ENCODE assay signal across 13 cellular contexts in the genomic region with DNA sequence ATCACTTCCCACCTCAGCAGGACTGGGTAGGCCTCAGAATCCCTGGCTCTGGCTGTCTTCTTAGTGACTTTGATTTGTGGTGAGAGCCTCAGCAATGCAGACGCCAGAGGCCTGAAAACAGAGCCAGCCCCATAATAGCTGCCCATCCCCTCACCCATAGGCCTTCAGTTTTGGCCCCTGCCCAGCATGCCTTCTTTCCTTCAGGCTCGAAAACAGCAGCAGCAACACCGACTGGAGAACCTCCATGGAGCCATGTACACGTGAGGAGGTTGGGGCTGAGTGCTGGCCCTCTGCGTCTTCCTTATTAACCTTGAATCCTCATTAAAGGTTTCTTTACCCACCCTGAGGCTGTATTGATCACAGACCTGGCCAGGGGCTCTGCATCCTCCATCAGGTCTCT. TPM values are rescaled to one million over a fixed set of nuclear protein-coding genes. Genes with fewer than 3 reads are reported as not detected.
DNase-seq lines count a peak whose midpoint lies in the region; ATAC-seq and TF ChIP-seq lines count a peak whose summit lies in the region.
"Had no signal": no experiment of that assay in that cellular context is flagged by ENCODE, and none has a peak within 500 bp of the region (broad histone marks: within the 10 kb centered on the region; RNA-seq: fewer than 3 reads in every experiment).

No MANE protein-coding gene starts in this region.

- H3K27me3 Mint-ChIP-seq in activated naive CD4-positive, alpha-beta T cell treated with anti-CD3 and anti-CD28 coated beads, Interleukin-2, amount 10 ng/mL, durations not matched to agents 7 days and 5 days = peaks cover 3% of the 10 kb centered on the region
- H3K27me3 Mint-ChIP-seq in WTC11 (ENCODE audit: low read depth) (no peaks in the 10 kb centered on the region; the same call in 1 of the 2 replicates), glutamatergic neuron (ENCODE audit: unreplicated experiment) (peaks cover 15% of the 10 kb centered on the region)
- H3K27me3 Mint-ChIP-seq in stimulated activated memory B cell treated with anti-CD40 and anti-IgM and Interleukin-4, amounts not matched to agents 10 μg/mL and 1 μg/mL and 100 μg/mL, for 72 hours = no peaks in the 10 kb centered on the region

- H3K4me3 Mint-ChIP-seq in activated naive CD4-positive, alpha-beta T cell treated with anti-CD3 and anti-CD28 coated beads, Interleukin-2, amount 10 ng/mL, durations not matched to agents 7 days and 5 days = peak overlapping the region; percentile 99
- H3K4me3 Mint-ChIP-seq in WTC11 (peak overlapping the region; percentile 98), glutamatergic neuron (ENCODE audit: unreplicated experiment) (peak overlapping the region; percentile 100)
- H3K4me3 Mint-ChIP-seq in stimulated activated memory B cell treated with anti-CD40 and anti-IgM and Interleukin-4, amounts not matched to agents 10 μg/mL and 1 μg/mL and 100 μg/mL, for 72 hours = peak overlapping the region; percentile 100

- H3K9me3 Mint-ChIP-seq in activated naive CD4-positive, alpha-beta T cell treated with anti-CD3 and anti-CD28 coated beads, Interleukin-2, amount 10 ng/mL, durations not matched to agents 7 days and 5 days = no peaks in the 10 kb centered on the region
- no peaks in the 10 kb centered on the region for H3K9me3 Mint-ChIP-seq in WTC11
- peaks cover 7% of the 10 kb centered on the region for H3K9me3 Mint-ChIP-seq in glutamatergic neuron (ENCODE audit: unreplicated experiment)
- H3K9me3 Mint-ChIP-seq in stimulated activated memory B cell treated with anti-CD40 and anti-IgM and Interleukin-4, amounts not matched to agents 10 μg/mL and 1 μg/mL and 100 μg/mL, for 72 hours = no peaks in the 10 kb centered on the region

- CTCF ChIA-PET in activated naive CD4-positive, alpha-beta T cell treated with anti-CD3 and anti-CD28 coated beads, Interleukin-2, amount 10 ng/mL, durations not matched to agents 7 days and 5 days (lab: Charles Lee) = no interaction called here
- CTCF ChIA-PET in WTC11 (lab: Charles Lee) = no interaction called here

- peak overlapping the region; percentile 91 for H3K27ac Mint-ChIP-seq in activated naive CD4-positive, alpha-beta T cell treated with anti-CD3 and anti-CD28 coated beads, Interleukin-2, amount 10 ng/mL, durations not matched to agents 7 days and 5 days
- H3K27ac Mint-ChIP-seq in WTC11 (no peak overlapping the region), glutamatergic neuron (ENCODE audit: unreplicated experiment) (no peak overlapping the region)
- H3K27ac Mint-ChIP-seq in stimulated activated memory B cell treated with anti-CD40 and anti-IgM and Interleukin-4, amounts not matched to agents 10 μg/mL and 1 μg/mL and 100 μg/mL, for 72 hours = peak overlapping the region; percentile 100

- H3K36me3 Mint-ChIP-seq in activated naive CD4-positive, alpha-beta T cell treated with anti-CD3 and anti-CD28 coated beads, Interleukin-2, amount 10 ng/mL, durations not matched to agents 7 days and 5 days = peaks cover 17% of the 10 kb centered on the region
- H3K36me3 Mint-ChIP-seq in WTC11 (peaks cover 16% of the 10 kb centered on the region), glutamatergic neuron (ENCODE audit: unreplicated experiment) (no peaks in the 10 kb centered on the region)
- H3K36me3 Mint-ChIP-seq in stimulated activated memory B cell treated with anti-CD40 and anti-IgM and Interleukin-4, amounts not matched to agents 10 μg/mL and 1 μg/mL and 100 μg/mL, for 72 hours = peaks cover 13% of the 10 kb centered on the region

- ATAC-seq in WTC11 (no peak), GM21576 (IDR thresholded peaks at IDR 0.05; ENCODE audit: unreplicated experiment) (no peak), HG03571 (IDR thresholded peaks at IDR 0.05; ENCODE audit: unreplicated experiment) (no peak), GM19324 (IDR thresholded peaks at IDR 0.05; ENCODE audit: low FRiP score, unreplicated experiment) (no peak)
- no peak for ATAC-seq in stimulated activated memory B cell treated with anti-CD40 and anti-IgM and Interleukin-4, amounts not matched to agents 10 μg/mL and 1 μg/mL and 100 μg/mL, for 72 hours

- H3K4me1 Mint-ChIP-seq in activated naive CD4-positive, alpha-beta T cell treated with anti-CD3 and anti-CD28 coated beads, Interleukin-2, amount 10 ng/mL, durations not matched to agents 7 days and 5 days = peaks cover 40% of the 10 kb centered on the region
- H3K4me1 Mint-ChIP-seq in WTC11 = peaks cover 17% of the 10 kb centered on the region
- peaks cover 2% of the 10 kb centered on the region for H3K4me1 Mint-ChIP-seq in glutamatergic neuron (ENCODE audit: low read depth, unreplicated experiment)
- H3K4me1 Mint-ChIP-seq in stimulated activated memory B cell treated with anti-CD40 and anti-IgM and Interleukin-4, amounts not matched to agents 10 μg/mL and 1 μg/mL and 100 μg/mL, for 72 hours = peaks cover 58% of the 10 kb centered on the region

- TF ChIP-seq CTCF in WTC11 (IDR thresholded peaks at IDR 0.05) = no peak
- no peak for TF ChIP-seq CTCF in glutamatergic neuron (IDR thresholded peaks at IDR 0.05; ENCODE audit: partially characterized antibody, unreplicated experiment)

- DNase-seq in activated naive CD4-positive, alpha-beta T cell treated with anti-CD3 and anti-CD28 coated beads, Interleukin-2, amount 10 ng/mL, durations not matched to agents 7 days and 5 days = no peak
- no peak for DNase-seq in activated naive CD4-positive, alpha-beta T cell treated with Interleukin-2 at 50 U/mL for 16 hours
- DNase-seq in WTC11 (ENCODE audit: low spot score) = no peak
- DNase-seq in glutamatergic neuron = no peak
- DNase-seq: activated CD8-positive, alpha-beta memory T cell treated with anti-CD3 and anti-CD28 coated beads, Interleukin-2, amount 50 U/mL, for 48 hours; BE2C; caudate nucleus; spleen; T1000 had no signal

- POLR2A ChIA-PET in WTC11 (lab: Charles Lee) = no interaction called here

TF ChIP-seq in WTC11, 78 proteins besides CTCF, POLR2A, EP300 and RAD21 (continues in another document):
- TF ChIP-seq AFF4 (CRISPR knock-in tag; IDR thresholded peaks at IDR 0.05; ENCODE audit: borderline replicate concordance) (no peak), RORB (CRISPR knock-in tag; IDR thresholded peaks at IDR 0.05) (no peak)
- TF ChIP-seq, protein P1, sequence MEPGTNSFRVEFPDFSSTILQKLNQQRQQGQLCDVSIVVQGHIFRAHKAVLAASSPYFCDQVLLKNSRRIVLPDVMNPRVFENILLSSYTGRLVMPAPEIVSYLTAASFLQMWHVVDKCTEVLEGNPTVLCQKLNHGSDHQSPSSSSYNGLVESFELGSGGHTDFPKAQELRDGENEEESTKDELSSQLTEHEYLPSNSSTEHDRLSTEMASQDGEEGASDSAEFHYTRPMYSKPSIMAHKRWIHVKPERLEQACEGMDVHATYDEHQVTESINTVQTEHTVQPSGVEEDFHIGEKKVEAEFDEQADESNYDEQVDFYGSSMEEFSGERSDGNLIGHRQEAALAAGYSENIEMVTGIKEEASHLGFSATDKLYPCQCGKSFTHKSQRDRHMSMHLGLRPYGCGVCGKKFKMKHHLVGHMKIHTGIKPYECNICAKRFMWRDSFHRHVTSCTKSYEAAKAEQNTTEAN (CRISPR knock-in tag; IDR thresholded peaks at IDR 0.05) = no peak

RNA-seq across cellular contexts. Expression of gene RNF181, which starts 1.7 kb away (rescaled TPM):
- 95.4 to 108 TPM (median 102 TPM) in 3 replicates for total RNA-seq in WTC11 (2021)
- 75.1 TPM for total RNA-seq in glutamatergic neuron (ENCODE audit: unreplicated experiment)

RNA-seq across cellular contexts. Expression of gene TMEM150A, which starts 5.3 kb away (rescaled TPM):
- 20.9 to 23.1 TPM (median 21.6 TPM) in 3 replicates for total RNA-seq in WTC11 (2021)
- 18.1 TPM for total RNA-seq in glutamatergic neuron (ENCODE audit: unreplicated experiment)

RNA-seq across cellular contexts. Expression of gene VAMP5, which starts 13.0 kb away (rescaled TPM):
- total RNA-seq in WTC11 (2021) = 6.3 to 7.4 TPM (median 7.0 TPM) in 3 replicates
- 1.4 TPM for total RNA-seq in glutamatergic neuron (ENCODE audit: unreplicated experiment)

RNA-seq across cellular contexts. Expression of gene C2orf68, which starts 14.6 kb away (rescaled TPM):
- total RNA-seq in WTC11 (2021) = 63.8 to 69.6 TPM (median 65.0 TPM) in 3 replicates
- total RNA-seq in glutamatergic neuron (ENCODE audit: unreplicated experiment) = 51.0 TPM

RNA-seq across cellular contexts. Expression of gene USP39, which starts 18.7 kb away (rescaled TPM):
- 72.4 to 81.6 TPM (median 75.4 TPM) in 3 replicates for total RNA-seq in WTC11 (2021)
- 55.0 TPM for total RNA-seq in glutamatergic neuron (ENCODE audit: unreplicated experiment)

Comparison
In these comparisons a context has a peak if more than half of its experiments do, and no peak if none do; other contexts are left out.
1. H3K27ac Mint-ChIP-seq: peak in activated naive CD4-positive, alpha-beta T cell treated with anti-CD3 and anti-CD28 coated beads, Interleukin-2, amount 10 ng/mL, durations not matched to agents 7 days and 5 days (single experiment) and stimulated activated memory B cell treated with anti-CD40 and anti-IgM and Interleukin-4, amounts not matched to agents 10 μg/mL and 1 μg/mL and 100 μg/mL, for 72 hours (single experiment); none in WTC11 (single experiment) and glutamatergic neuron (single experiment).
2. Peak in every context shown above with its lines, with median percentiles within 50 percentile points of each other: H3K4me3 Mint-ChIP-seq.